In the genomic region with DNA sequence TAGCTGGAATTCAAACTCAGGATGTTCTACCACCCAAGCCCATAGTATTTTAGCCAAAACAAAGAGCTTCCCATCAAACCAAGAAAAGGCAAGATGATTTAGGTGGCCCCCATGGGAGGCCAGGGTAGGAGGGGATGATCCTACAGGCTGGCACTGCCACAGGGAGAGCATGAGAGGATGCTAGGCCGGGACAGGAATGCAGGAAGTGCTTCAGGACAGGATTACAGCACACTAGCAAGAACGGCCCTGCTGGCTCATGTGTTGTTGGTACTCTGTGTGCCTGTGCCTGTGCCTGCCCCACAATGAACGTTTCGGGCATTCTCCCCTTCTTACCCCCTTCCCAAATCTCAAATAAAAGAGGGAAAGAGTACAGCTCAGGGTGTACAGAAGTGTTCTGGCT, we compare ENCODE assay signal across 27 cellular contexts.
"Had no signal": no experiment of that assay in that cellular context is flagged by ENCODE, and none has a peak within 500 bp of the region (broad histone marks: within the 10 kb centered on the region; RNA-seq: fewer than 3 reads in every experiment).

No MANE protein-coding gene starts in this region.

- H3K4me1 Mint-ChIP-seq: activated CD4-positive, alpha-beta T cell treated with anti-CD3 and anti-CD28 coated beads for 36 hours; activated naive CD8-positive, alpha-beta T cell treated with anti-CD3 and anti-CD28 coated beads for 36 hours; naive B cell had no signal

- H3K27ac Mint-ChIP-seq: activated CD4-positive, alpha-beta T cell treated with anti-CD3 and anti-CD28 coated beads for 36 hours; activated naive CD4-positive, alpha-beta T cell treated with anti-CD3 and anti-CD28 coated beads for 36 hours; activated naive CD8-positive, alpha-beta T cell treated with anti-CD3 and anti-CD28 coated beads for 36 hours; activated T-helper 1 cell treated with anti-CD3 and anti-CD28 coated beads, Interleukin-12 subunit alpha, Interleukin-12 subunit beta, Interleukin-2, Interleukin-4 antibody, amounts not matched to agents 30 ng/mL and 10 ng/mL and 1 ng/mL, durations not matched to agents 14 hours and 24 hours and 36 hours; endodermal cell; mesothelial cell of epicardium; naive B cell; progenitor cell of endocrine pancreas had no signal

- H3K9me3 Mint-ChIP-seq: activated naive CD4-positive, alpha-beta T cell treated with anti-CD3 and anti-CD28 coated beads for 36 hours; activated naive CD8-positive, alpha-beta T cell treated with anti-CD3 and anti-CD28 coated beads for 36 hours; activated T-helper 1 cell treated with anti-CD3 and anti-CD28 coated beads, Interleukin-12 subunit alpha, Interleukin-12 subunit beta, Interleukin-2, Interleukin-4 antibody, amounts not matched to agents 30 ng/mL and 10 ng/mL and 1 ng/mL, durations not matched to agents 14 hours and 24 hours and 36 hours; endodermal cell; mesothelial cell of epicardium; naive B cell; nephron progenitor cell had no signal

- H3K4me3 ChIP-seq: esophagus squamous epithelium, gastrocnemius medialis, ovary, right lobe of liver, testis, transverse colon had no signal

- H3K36me3 Mint-ChIP-seq: activated naive CD8-positive, alpha-beta T cell treated with anti-CD3 and anti-CD28 coated beads for 36 hours; mesothelial cell of epicardium; naive B cell had no signal

- H3K27me3 Mint-ChIP-seq: activated CD4-positive, alpha-beta T cell treated with anti-CD3 and anti-CD28 coated beads for 36 hours; activated naive CD8-positive, alpha-beta T cell treated with anti-CD3 and anti-CD28 coated beads for 36 hours had no signal

- H3K27ac ChIP-seq: brain microvascular endothelial cell, esophagus squamous epithelium, gastrocnemius medialis, neutrophil, ovary, right lobe of liver, testis, transverse colon had no signal

- DNase-seq: activated CD4-positive, alpha-beta T cell treated with anti-CD3 and anti-CD28 coated beads for 36 hours; activated CD4-positive, CD25-positive, alpha-beta regulatory T cell; activated CD8-positive, alpha-beta memory T cell treated with anti-CD3 and anti-CD28 coated beads for 24 hours; activated effector memory CD4-positive, alpha-beta T cell treated with anti-CD3 and anti-CD28 coated beads, Interleukin-2, amount 50 U/mL, for 16 hours; activated naive CD4-positive, alpha-beta T cell treated with anti-CD3 and anti-CD28 coated beads for 36 hours; activated naive CD8-positive, alpha-beta T cell treated with anti-CD3 and anti-CD28 coated beads for 36 hours; amniotic stem cell; brain microvascular endothelial cell; caudate nucleus; endodermal cell; esophagus squamous epithelium; gastrocnemius medialis; glutamatergic neuron; islet precursor cell; left colon; naive B cell; nephron progenitor cell; ovary; right lobe of liver; stimulated activated CD4-positive, alpha-beta T cell treated with anti-CD3 and anti-CD28 coated beads, Interleukin-2, amount 100 ng/mL, for 48 hours; stimulated activated naive CD8-positive, alpha-beta T cell treated with anti-CD3 and anti-CD28 coated beads, Interleukin-15, Interleukin-2, amounts not matched to agents 100 U/mL and 50 U/mL, for 24 hours; testis; transverse colon had no signal

- ATAC-seq: activated CD4-positive, alpha-beta T cell treated with anti-CD3 and anti-CD28 coated beads for 36 hours; gastrocnemius medialis; left colon; right lobe of liver; stimulated activated naive CD8-positive, alpha-beta T cell treated with anti-CD3 and anti-CD28 coated beads, Interleukin-15, Interleukin-2, amounts not matched to agents 100 U/mL and 50 U/mL, for 24 hours had no signal

- H3K36me3 ChIP-seq: brain microvascular endothelial cell, esophagus squamous epithelium, gastrocnemius medialis, neutrophil, ovary, right lobe of liver, transverse colon had no signal

- H3K4me3 Mint-ChIP-seq: activated CD4-positive, alpha-beta T cell treated with anti-CD3 and anti-CD28 coated beads for 36 hours; activated naive CD4-positive, alpha-beta T cell treated with anti-CD3 and anti-CD28 coated beads for 36 hours; activated naive CD8-positive, alpha-beta T cell treated with anti-CD3 and anti-CD28 coated beads for 36 hours; activated T-helper 1 cell treated with anti-CD3 and anti-CD28 coated beads, Interleukin-12 subunit alpha, Interleukin-12 subunit beta, Interleukin-2, Interleukin-4 antibody, amounts not matched to agents 30 ng/mL and 10 ng/mL and 1 ng/mL, durations not matched to agents 14 hours and 24 hours and 36 hours; endodermal cell; mesothelial cell of epicardium; naive B cell; nephron progenitor cell had no signal

- H3K9me3 ChIP-seq: esophagus squamous epithelium, gastrocnemius medialis, neutrophil, ovary, right lobe of liver, testis, transverse colon had no signal

- H3K27me3 ChIP-seq: brain microvascular endothelial cell, esophagus squamous epithelium, gastrocnemius medialis, neutrophil, ovary, right lobe of liver, testis, transverse colon had no signal
